ENCODE assay signal across 1 cellular context in genomic region chr15:89243046-89243690, GRCh38.
TF ChIP-seq lines count a peak whose summit lies in the region.

No MANE protein-coding gene starts in this region.

TF ChIP-seq in GM23338, 12 proteins besides CTCF, POLR2A, EP300 and RAD21 (continued from another document):
- TF ChIP-seq ZNF462 (CRISPR knock-in tag; IDR thresholded peaks at IDR 0.05) (no peak), EZH2phosphoT487 (IDR thresholded peaks at IDR 0.05; ENCODE audit: unreplicated experiment) (no peak), ETS1 (IDR thresholded peaks at IDR 0.05) (no peak)
